15 cellular contexts compared by ENCODE assay signal in genomic region chr9:37100750-37101149, GRCh38. TPM values are rescaled to one million over a fixed set of nuclear protein-coding genes. Genes with fewer than 3 reads are reported as not detected.
DNase-seq lines count a peak whose midpoint lies in the region; ATAC-seq, FAIRE-seq and TF ChIP-seq lines count a peak whose summit lies in the region.
"Had no signal": no experiment of that assay in that cellular context is flagged by ENCODE, and none has a peak within 500 bp of the region (broad histone marks: within the 10 kb centered on the region; RNA-seq: fewer than 3 reads in every experiment).

No MANE protein-coding gene starts in this region.

- no peak for TF ChIP-seq CTCF in RWPE2 (IDR thresholded peaks at IDR 0.05; ENCODE audit: poor library complexity, severe bottlenecking)
- no peak for TF ChIP-seq CTCF in mucosa of descending colon (IDR thresholded peaks at IDR 0.05)
- TF ChIP-seq CTCF in brain microvascular endothelial cell (IDR thresholded peaks at IDR 0.05; ENCODE audit: low read depth, low read length, missing control alignments) = no peak

- H3K27ac ChIP-seq in RWPE2 (ENCODE audit: poor library complexity, severe bottlenecking) (no peak overlapping the region), brain microvascular endothelial cell (no peak overlapping the region)

- intact Hi-C loops in mucosa of descending colon (cut with DNase I, micrococcal nuclease) = no loop called here

- no peak overlapping the region for H3K4me3 ChIP-seq in RWPE2 (ENCODE audit: severe bottlenecking)
- no peak overlapping the region for H3K4me3 ChIP-seq in mucosa of descending colon
- H3K4me3 ChIP-seq in brain microvascular endothelial cell (ENCODE audit: low read depth, low read length) = no peak overlapping the region

- in situ Hi-C loops in brain microvascular endothelial cell (cut with HindIII; ENCODE audit: low pct_ligation_motif_present, low sequenced_read_pairs) = no loop called here

- no peaks in the 10 kb centered on the region for H3K27me3 ChIP-seq in RWPE2 (ENCODE audit: insufficient read depth, poor library complexity, severe bottlenecking)
- H3K27me3 ChIP-seq in brain microvascular endothelial cell (replicated peaks) = no peaks in the 10 kb centered on the region

- H3K36me3 ChIP-seq in RWPE2 (ENCODE audit: low read depth) = no peaks in the 10 kb centered on the region
- no peaks in the 10 kb centered on the region for H3K36me3 ChIP-seq in mucosa of descending colon (ENCODE audit: low read depth)
- H3K36me3 ChIP-seq in brain microvascular endothelial cell (replicated peaks) = no peaks in the 10 kb centered on the region

- FAIRE-seq in GM18507 (lab: Jason Lieb, UNC) = peak; percentile 78
- FAIRE-seq: RCC 7860 had no signal

- DNase-seq in GM18507 (ENCODE audit: extremely low spot score, insufficient read length, low read depth) = no peak
- DNase-seq in RWPE2 (ENCODE audit: low spot score) = no peak
- DNase-seq in mucosa of descending colon = no peak
- DNase-seq in brain microvascular endothelial cell = no peak
- DNase-seq: Caco-2, HFFc6, NCI-H1694, NCI-H446, NCI-H774, SHP77 treated with DMSO at 0.1 percent for 48 hours had no signal

- H3K4me1 ChIP-seq in RWPE2 (ENCODE audit: insufficient read depth, poor library complexity, severe bottlenecking) (no peaks in the 10 kb centered on the region), mucosa of descending colon (ENCODE audit: low read depth) (no peaks in the 10 kb centered on the region)
- H3K4me1 ChIP-seq: Caco-2 had no signal

- ATAC-seq in HG02610 (IDR thresholded peaks at IDR 0.05; ENCODE audit: unreplicated experiment) = peak; percentile 73
- ATAC-seq in RWPE2 (ENCODE audit: low read depth) = peak; percentile 10; the same call in 1 of the 3 replicates
- peak; percentile 60 for ATAC-seq in mucosa of descending colon
- ATAC-seq in HG03565 (IDR thresholded peaks at IDR 0.05; ENCODE audit: unreplicated experiment) = no peak
- no peak for ATAC-seq in HG03520 (IDR thresholded peaks at IDR 0.05; ENCODE audit: unreplicated experiment)
- ATAC-seq in HG03025 (IDR thresholded peaks at IDR 0.05; ENCODE audit: low FRiP score, unreplicated experiment) = no peak

- H3K9me3 ChIP-seq in RWPE2 (ENCODE audit: severe bottlenecking) (no peaks in the 10 kb centered on the region), mucosa of descending colon (no peaks in the 10 kb centered on the region)
- H3K9me3 ChIP-seq: Caco-2 had no signal

RNA-seq across cellular contexts. Expression of gene ZCCHC7, which starts 19.6 kb away (rescaled TPM):
- 10 to 100 TPM; 18.3 to 25.7 (median 19.7) TPM for total RNA-seq in mucosa of descending colon

Comparison
In these comparisons a context has a peak if more than half of its experiments do, and no peak if none do; other contexts are left out.
1. ATAC-seq: peak in HG02610 (single experiment), RWPE2 (single experiment) and mucosa of descending colon (single experiment); none in HG03565 (single experiment), HG03520 (single experiment) and HG03025 (single experiment).